In genomic region chr17:19337712-19338023, GRCh38 we compare ENCODE assay signal across 1 cellular context.
TF ChIP-seq lines count a peak whose summit lies in the region.

No MANE protein-coding gene starts in this region.

TF ChIP-seq in WTC11, 78 proteins besides CTCF, POLR2A, EP300 and RAD21 (continued from another document):
- TF ChIP-seq USF2 (CRISPR knock-in tag; IDR thresholded peaks at IDR 0.05) (no peak), JUN (CRISPR knock-in tag; IDR thresholded peaks at IDR 0.05) (no peak), HMGA2 (CRISPR knock-in tag; IDR thresholded peaks at IDR 0.05) (no peak), ZNF423 (CRISPR knock-in tag; IDR thresholded peaks at IDR 0.05) (no peak), ZNF671 (CRISPR knock-in tag; IDR thresholded peaks at IDR 0.05) (no peak), IRF2 (CRISPR knock-in tag; IDR thresholded peaks at IDR 0.05; ENCODE audit: borderline replicate concordance, low read depth) (no peak), ZNF263 (CRISPR knock-in tag; IDR thresholded peaks at IDR 0.05; ENCODE audit: low read depth) (no peak)
- TF ChIP-seq, protein P1, sequence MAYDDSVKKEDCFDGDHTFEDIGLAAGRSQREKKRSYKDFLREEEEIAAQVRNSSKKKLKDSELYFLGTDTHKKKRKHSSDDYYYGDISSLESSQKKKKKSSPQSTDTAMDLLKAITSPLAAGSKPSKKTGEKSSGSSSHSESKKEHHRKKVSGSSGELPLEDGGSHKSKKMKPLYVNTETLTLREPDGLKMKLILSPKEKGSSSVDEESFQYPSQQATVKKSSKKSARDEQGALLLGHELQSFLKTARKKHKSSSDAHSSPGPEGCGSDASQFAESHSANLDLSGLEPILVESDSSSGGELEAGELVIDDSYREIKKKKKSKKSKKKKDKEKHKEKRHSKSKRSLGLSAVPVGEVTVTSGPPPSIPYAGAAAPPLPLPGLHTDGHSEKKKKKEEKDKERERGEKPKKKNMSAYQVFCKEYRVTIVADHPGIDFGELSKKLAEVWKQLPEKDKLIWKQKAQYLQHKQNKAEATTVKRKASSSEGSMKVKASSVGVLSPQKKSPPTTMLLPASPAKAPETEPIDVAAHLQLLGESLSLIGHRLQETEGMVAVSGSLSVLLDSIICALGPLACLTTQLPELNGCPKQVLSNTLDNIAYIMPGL (CRISPR knock-in tag; IDR thresholded peaks at IDR 0.05) = no peak
